ENCODE assay signal across 31 cellular contexts in the genomic region with DNA sequence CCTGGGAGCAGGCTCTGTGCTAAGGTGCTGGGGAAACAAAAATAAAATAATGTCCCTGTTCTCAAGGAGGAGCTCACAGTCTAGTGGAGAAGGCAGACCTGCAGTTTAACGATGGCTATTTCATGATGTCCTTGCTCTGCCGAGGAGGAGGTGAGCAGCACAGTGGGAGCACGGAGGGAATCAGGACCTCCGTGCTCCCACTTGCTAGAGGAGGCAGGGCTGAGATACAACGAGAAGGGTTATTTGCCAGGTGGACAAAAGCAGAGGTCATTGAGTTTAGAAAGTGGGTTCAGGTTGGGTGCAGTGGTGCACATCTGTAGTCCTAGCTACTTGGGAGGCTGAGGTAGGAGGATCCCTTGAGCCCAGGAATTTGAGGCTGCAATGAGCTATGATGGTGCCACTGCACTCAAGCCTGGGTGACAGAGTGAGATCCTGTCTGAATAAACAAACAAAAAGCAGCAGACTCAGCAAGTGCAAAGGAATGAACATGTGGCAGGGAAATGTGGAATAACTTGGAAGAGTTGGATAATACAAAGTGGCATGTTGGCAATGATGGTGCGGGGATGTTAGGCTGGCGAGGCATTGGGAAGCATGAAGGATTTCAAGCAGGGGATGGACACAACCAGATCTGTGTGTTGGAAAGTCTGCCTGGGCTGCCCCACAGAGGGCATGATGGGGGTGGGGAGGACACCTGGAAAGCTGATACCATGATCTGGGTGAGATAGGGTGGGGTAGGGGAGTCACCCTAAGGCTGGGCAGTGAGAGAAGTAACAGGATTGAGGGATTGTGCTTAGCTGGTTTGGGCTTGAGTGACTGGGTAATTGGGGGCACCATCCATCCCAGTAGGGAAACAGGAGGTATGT. TPM values are rescaled to one million over a fixed set of nuclear protein-coding genes. Genes with fewer than 3 reads are reported as not detected.
DNase-seq lines count a peak whose midpoint lies in the region; ATAC-seq, FAIRE-seq and TF ChIP-seq lines count a peak whose summit lies in the region.
"Had no signal": no experiment of that assay in that cellular context is flagged by ENCODE, and none has a peak within 500 bp of the region (broad histone marks: within the 10 kb centered on the region; RNA-seq: fewer than 3 reads in every experiment).

No MANE protein-coding gene starts in this region.

- no peak overlapping the region for H3K9ac ChIP-seq in SK-N-SH
- no peak overlapping the region for H3K9ac ChIP-seq in HepG2 (ENCODE audit: insufficient read depth, low read depth, low read length)

- H4K20me1 ChIP-seq in SK-N-SH (ENCODE audit: insufficient read depth) (no peaks in the 10 kb centered on the region), HepG2 (ENCODE audit: insufficient read depth, low read length) (no peaks in the 10 kb centered on the region)

- TF ChIP-seq RAD21 in SK-N-SH (IDR thresholded peaks at IDR 0.05; ENCODE audit: low read length) = no peak
- no peak for TF ChIP-seq RAD21 in HepG2 (CRISPR knock-in tag; IDR thresholded peaks at IDR 0.05)

- TF ChIP-seq CTCF in SK-N-SH (IDR thresholded peaks at IDR 0.05) (no peak), HepG2 (CRISPR knock-in tag; IDR thresholded peaks at IDR 0.05) (no peak), right lobe of liver (IDR thresholded peaks at IDR 0.05) (no peak)

- no TSS peak for BruUV-seq in HepG2 (replicated peaks; lab: Mats Ljungman, UMichigan)

- H3K9me2 ChIP-seq in SK-N-SH = no peaks in the 10 kb centered on the region

- no peak overlapping the region for H3K4me3 ChIP-seq in SK-N-SH (ENCODE audit: low read depth in 2 of 2, low read length in 1 of 2)
- H3K4me3 ChIP-seq in HepG2 (replicated peaks in 1 of 3; ENCODE audit: insufficient read depth in 1 of 3, low read depth in 2 of 3, low read length in 3 of 3) = no peak overlapping the region
- no peak overlapping the region for H3K4me3 ChIP-seq in right lobe of liver
- H3K4me3 ChIP-seq: MG63, stomach, upper lobe of left lung had no signal

- H3K27ac Mint-ChIP-seq in immature natural killer cell = peak overlapping the region in 5 of 6 donors; percentile 15 to 80 (median 63)
- H3K27ac Mint-ChIP-seq: nephron progenitor cell, progenitor cell of endocrine pancreas had no signal

- H3K4me2 ChIP-seq in SK-N-SH = no peak overlapping the region
- no peak overlapping the region for H3K4me2 ChIP-seq in HepG2 (ENCODE audit: low read depth, low read length)

- H3K9me3 Mint-ChIP-seq in immature natural killer cell = no peaks in the 10 kb centered on the region
- H3K9me3 Mint-ChIP-seq: nephron progenitor cell had no signal

- CTCF ChIA-PET in SK-N-SH (lab: Yijun Ruan, JAX) = interaction anchor here (0.7 to 4.3 kb wide), 3 partner anchors 19 to 55 kb away, joined by 3 to 19 read pairs (median 3); no protein-coding TSS in a partner anchor
- CTCF ChIA-PET in HepG2 (lab: Yijun Ruan, JAX; ENCODE audit: low intra/inter-chr PET ratio, low total read pairs) = no interaction called here

- H3K9me3 ChIP-seq in SK-N-SH (no peaks in the 10 kb centered on the region), HepG2 (ENCODE audit: low read length) (no peaks in the 10 kb centered on the region), right lobe of liver (no peaks in the 10 kb centered on the region)
- H3K9me3 ChIP-seq: MG63, stomach, upper lobe of left lung had no signal

- H3F3A ChIP-seq in SK-N-SH (replicated peaks; ENCODE audit: insufficient read depth) = peaks cover 22% of the 10 kb centered on the region

- no peaks in the 10 kb centered on the region for H3K79me2 ChIP-seq in SK-N-SH (ENCODE audit: insufficient read depth)
- H3K79me2 ChIP-seq in HepG2 (ENCODE audit: insufficient read depth, low read length) = no peaks in the 10 kb centered on the region

- 90% methylated on average over 7 of the region's 7 CpGs for WGBS in SK-N-SH (ENCODE audit: low lambda C conversion rate)
- 92% methylated on average over 7 of the region's 7 CpGs for WGBS in HepG2 (ENCODE audit: low lambda C conversion rate)
- 77% methylated on average over 7 of the region's 7 CpGs for WGBS in right lobe of liver (ENCODE audit: insufficient coverage, low coverage, low lambda C conversion rate, missing lambda C conversion rate)

- H3K27me3 Mint-ChIP-seq in immature natural killer cell (ENCODE audit: low read depth in 3 of 3) = peaks cover 8 to 18% (median 12%) of the 10 kb centered on the region in 3 donors

- no peaks in the 10 kb centered on the region for H3K27me3 ChIP-seq in SK-N-SH (ENCODE audit: insufficient read depth)
- H3K27me3 ChIP-seq in HepG2 (ENCODE audit: control insufficient read depth in 1 of 2, insufficient read depth in 2 of 2, low read length in 2 of 2) = no peaks in the 10 kb centered on the region
- no peaks in the 10 kb centered on the region for H3K27me3 ChIP-seq in right lobe of liver
- H3K27me3 ChIP-seq: MG63, stomach, upper lobe of left lung had no signal

- in situ Hi-C loops in HepG2 (cut with HindIII; ENCODE audit: extremely low pct_ligation_motif_present, low pct_unique_long_range_greater_than_20kb) = no loop called here

- TF ChIP-seq POLR2A in HepG2 (IDR thresholded peaks at IDR 0.05; ENCODE audit: insufficient read depth in 1 of 2, low read depth in 2 of 2, low read length in 2 of 2) (no peak), right lobe of liver (IDR thresholded peaks at IDR 0.05) (no peak)

- peaks cover 14 to 35% of the 10 kb centered on the region in 2 experiments; a peak in 3 of 4 replicates for H3K4me1 ChIP-seq in SK-N-SH (ENCODE audit: control insufficient read depth in 1 of 2, insufficient read depth in 2 of 2, low read depth in 1 of 2, low read length in 1 of 2)
- H3K4me1 ChIP-seq in HepG2 (ENCODE audit: insufficient read depth, low read length) = peaks cover 86% of the 10 kb centered on the region
- H3K4me1 ChIP-seq in right lobe of liver = no peaks in the 10 kb centered on the region

- TF ChIP-seq EP300 in SK-N-SH (IDR thresholded peaks at IDR 0.05; ENCODE audit: borderline replicate concordance in 1 of 2, low read depth in 1 of 2, low read length in 1 of 2) (no peak), HepG2 (IDR thresholded peaks at IDR 0.05; ENCODE audit: low read depth in 2 of 2, low read length in 2 of 2) (no peak), HepG2 (CRISPR knock-in tag; IDR thresholded peaks at IDR 0.05; ENCODE audit: borderline replicate concordance) (no peak)

- no peaks in the 10 kb centered on the region for H3K36me3 ChIP-seq in SK-N-SH (replicated peaks in 1 of 2; ENCODE audit: control insufficient read depth in 1 of 2, insufficient read depth in 2 of 2, low read length in 1 of 2)
- H3K36me3 ChIP-seq in HepG2 (replicated peaks in 1 of 2; ENCODE audit: control insufficient read depth in 1 of 2, insufficient read depth in 2 of 2, low read length in 2 of 2) = no peaks in the 10 kb centered on the region
- H3K36me3 ChIP-seq in right lobe of liver = no peaks in the 10 kb centered on the region
- H3K36me3 ChIP-seq: MG63, stomach, upper lobe of left lung had no signal

- no peak overlapping the region for H3K27ac ChIP-seq in SK-N-SH (ENCODE audit: low read depth in 2 of 2, low read length in 1 of 2)
- H3K27ac ChIP-seq in HepG2 (ENCODE audit: extremely low read length, insufficient read depth, low read length) = no peak overlapping the region
- H3K27ac ChIP-seq in right lobe of liver = no peak overlapping the region
- H3K27ac ChIP-seq: 22Rv1, stomach, upper lobe of left lung had no signal

- H3K36me3 Mint-ChIP-seq in immature natural killer cell = peaks cover 4 to 5% (median 4%) of the 10 kb centered on the region in 3 donors
- H3K36me3 Mint-ChIP-seq: brain had no signal

- no peak for FAIRE-seq in HepG2 (lab: Jason Lieb, UNC)
- FAIRE-seq: frontal cortex, G401.6, GM19239, H54 had no signal

- H3K4me1 Mint-ChIP-seq in immature natural killer cell = peaks cover 56 to 59% of the 10 kb centered on the region in 2 donors
- H3K4me1 Mint-ChIP-seq: brain had no signal

- ATAC-seq in SK-N-SH treated with all-trans-retinoic acid at 6 μM for 48 hours = no peak
- no peak for ATAC-seq in HepG2
- no peak for ATAC-seq in right lobe of liver

- DNase-seq in SK-N-SH = no peak
- DNase-seq in HepG2 (ENCODE audit: low spot score) = no peak
- DNase-seq in right lobe of liver = no peak
- no peak for DNase-seq in immature natural killer cell
- DNase-seq in 8988T = no peak
- DNase-seq in NCI-H146 treated with DMSO at 0.1 percent for 48 hours (lab: John Stamatoyannopoulos, UW; ENCODE audit: unreplicated experiment) = no peak
- DNase-seq in foreskin melanocyte = no peak
- DNase-seq: activated naive CD4-positive, alpha-beta T cell treated with Interleukin-2 at 50 U/mL for 16 hours; DMS 273 treated with DMSO at 0.1 percent for 48 hours; hypothalamus; mammary epithelial cell; MG63; NCI-H146; NCI-H2171 treated with DMSO at 0.1 percent for 48 hours; NCI-H69; nephron progenitor cell; SHP77; stomach; upper lobe of left lung had no signal

- intact Hi-C loops in HepG2 (cut with micrococcal nuclease; ENCODE audit: unreplicated experiment) = no loop called here
- intact Hi-C loops in right lobe of liver (cut with DNase I) = no loop called here

- H3K4me3 Mint-ChIP-seq in immature natural killer cell = peak overlapping the region in 3 of 5 donors; percentile 15 to 44 (median 22)
- H3K4me3 Mint-ChIP-seq: brain, nephron progenitor cell had no signal

- POLR2A ChIA-PET in SK-N-SH (lab: Yijun Ruan, JAX) (no interaction called here), HepG2 (lab: Yijun Ruan, JAX) (no interaction called here)

- H2AFZ ChIP-seq in SK-N-SH (ENCODE audit: low read depth) = no peak overlapping the region
- H2AFZ ChIP-seq in HepG2 (ENCODE audit: low read length) = no peak overlapping the region

RNA-seq across cellular contexts. Expression of a gene that starts 12.8 kb away (rescaled TPM):
- polyA plus RNA-seq in SK-N-SH (2012; rRNA removed) (not detected in 2 replicates), HepG2 (2011; rRNA removed) (1.7 and 2.1 TPM in 2 replicates), immature natural killer cell (under 1 TPM in 1 of 3 donors, not detected in 2; 0.12 TPM)
- 0.01 TPM in 1 of 2 replicates, not detected in the other for polyA plus RNA-seq in SK-N-SH (2012; cell fraction: cytosol; rRNA removed)
- 0.02 TPM in 1 of 2 replicates, not detected in the other for polyA plus RNA-seq in SK-N-SH (2012; cell fraction: nucleus; rRNA removed)
- total RNA-seq in HepG2 (2016; rRNA removed; fragmentation: Illumina TruSeq; extraction: Trizol) (0.58 TPM in 2 replicates), right lobe of liver (not detected)
- total RNA-seq in HepG2 (2016; cell fraction: cytosol; rRNA removed; fragmentation: Illumina TruSeq; extraction: Trizol; ENCODE audit: low read depth) = 0.18 and 0.20 TPM in 2 replicates
- total RNA-seq in HepG2 (2016; cell fraction: insoluble cytoplasmic fraction; rRNA removed; fragmentation: Illumina TruSeq; extraction: Trizol) = 0.32 and 0.51 TPM in 2 replicates
- 0.31 and 0.38 TPM in 2 replicates for total RNA-seq in HepG2 (2016; cell fraction: membrane; rRNA removed; fragmentation: Illumina TruSeq; extraction: Trizol)
- total RNA-seq in HepG2 (2016; cell fraction: nucleus; rRNA removed; fragmentation: Illumina TruSeq; extraction: Trizol) = 0.37 and 1.3 TPM in 2 replicates
- 0.69 and 1.3 TPM in 2 replicates for polyA plus RNA-seq in HepG2 (2011; cell fraction: cytosol; rRNA removed)
- polyA plus RNA-seq in HepG2 (2011; cell fraction: nucleus; rRNA removed) = 7.1 and 10.8 TPM in 2 replicates
- 0.37 and 0.42 TPM in 2 replicates for polyA plus RNA-seq in HepG2 (2012)
- polyA plus RNA-seq in HepG2 (2016; cell fraction: cytosol; fragmentation: Illumina TruSeq; extraction: Trizol; ENCODE audit: low read depth) = 0.20 and 0.22 TPM in 2 replicates
- polyA plus RNA-seq in HepG2 (2016; cell fraction: insoluble cytoplasmic fraction; fragmentation: Illumina TruSeq; extraction: Trizol; ENCODE audit: low read depth) = 1.3 and 2.3 TPM in 2 replicates
- polyA plus RNA-seq in HepG2 (2016; cell fraction: membrane; fragmentation: Illumina TruSeq; extraction: Trizol; ENCODE audit: low read depth) = 0.34 and 0.72 TPM in 2 replicates
- polyA plus RNA-seq in HepG2 (2016; cell fraction: nucleus; fragmentation: Illumina TruSeq; extraction: Trizol; ENCODE audit: insufficient read depth, low read depth) = 4.4 and 6.8 TPM in 2 replicates
- 7.4 and 24.1 TPM in 2 replicates for polyA minus RNA-seq in HepG2 (2011; rRNA and poly(A)+ RNA removed; ENCODE audit: low replicate concordance)
- polyA minus RNA-seq in HepG2 (2011; cell fraction: cytosol; rRNA and poly(A)+ RNA removed) = 2.6 and 3.7 TPM in 2 replicates
- polyA minus RNA-seq in HepG2 (2011; cell fraction: nucleus; rRNA and poly(A)+ RNA removed) = 4.0 and 6.1 TPM in 2 replicates
- total RNA-seq: dermis microvascular lymphatic vessel endothelial cell, epithelial cell of proximal tubule, frontal cortex, kidney epithelial cell, progenitor cell of endocrine pancreas, skeletal muscle tissue had no signal

RNA-seq across cellular contexts. Expression of a gene that starts 51.0 kb away (rescaled TPM):
- polyA plus RNA-seq in SK-N-SH (2012; rRNA removed) = not detected in 2 replicates
- polyA plus RNA-seq in SK-N-SH (2012; cell fraction: cytosol; rRNA removed) = 0.03 and 0.05 TPM in 2 replicates
- 0.02 TPM in 1 of 2 replicates, not detected in the other for polyA plus RNA-seq in SK-N-SH (2012; cell fraction: nucleus; rRNA removed)
- total RNA-seq in HepG2 (2016; rRNA removed; fragmentation: Illumina TruSeq; extraction: Trizol) = 0.04 TPM in 1 of 2 replicates, not detected in the other
- not detected in 2 replicates for total RNA-seq in HepG2 (2016; cell fraction: cytosol; rRNA removed; fragmentation: Illumina TruSeq; extraction: Trizol; ENCODE audit: low read depth)
- 0.09 TPM in 1 of 2 replicates, not detected in the other for total RNA-seq in HepG2 (2016; cell fraction: insoluble cytoplasmic fraction; rRNA removed; fragmentation: Illumina TruSeq; extraction: Trizol)
- not detected in 2 replicates for total RNA-seq in HepG2 (2016; cell fraction: membrane; rRNA removed; fragmentation: Illumina TruSeq; extraction: Trizol)
- total RNA-seq in HepG2 (2016; cell fraction: nucleus; rRNA removed; fragmentation: Illumina TruSeq; extraction: Trizol) = not detected in 2 replicates
- 0.53 and 0.55 TPM in 2 replicates for polyA plus RNA-seq in HepG2 (2011; rRNA removed)
- 0.59 and 0.70 TPM in 2 replicates for polyA plus RNA-seq in HepG2 (2011; cell fraction: cytosol; rRNA removed)
- 0.31 and 1.1 TPM in 2 replicates for polyA plus RNA-seq in HepG2 (2011; cell fraction: nucleus; rRNA removed)
- 1.1 and 1.5 TPM in 2 replicates for polyA plus RNA-seq in HepG2 (2012)
- polyA plus RNA-seq in HepG2 (2016; cell fraction: cytosol; fragmentation: Illumina TruSeq; extraction: Trizol; ENCODE audit: low read depth) = not detected in 2 replicates
- polyA plus RNA-seq in HepG2 (2016; cell fraction: insoluble cytoplasmic fraction; fragmentation: Illumina TruSeq; extraction: Trizol; ENCODE audit: low read depth) = not detected in 2 replicates
- not detected in 2 replicates for polyA plus RNA-seq in HepG2 (2016; cell fraction: membrane; fragmentation: Illumina TruSeq; extraction: Trizol; ENCODE audit: low read depth)
- not detected in 2 replicates for polyA plus RNA-seq in HepG2 (2016; cell fraction: nucleus; fragmentation: Illumina TruSeq; extraction: Trizol; ENCODE audit: insufficient read depth, low read depth)
- 1.4 and 3.5 TPM in 2 replicates for polyA minus RNA-seq in HepG2 (2011; rRNA and poly(A)+ RNA removed; ENCODE audit: low replicate concordance)
- 0.40 TPM in 1 of 2 replicates, not detected in the other for polyA minus RNA-seq in HepG2 (2011; cell fraction: cytosol; rRNA and poly(A)+ RNA removed)
- polyA minus RNA-seq in HepG2 (2011; cell fraction: nucleus; rRNA and poly(A)+ RNA removed) = 0.37 TPM in 1 of 2 replicates, not detected in the other
- total RNA-seq in right lobe of liver = under 1 TPM in 4 of 6 experiments, not detected in 2; 0.12 to 0.58 (median 0.28) TPM
- polyA plus RNA-seq in immature natural killer cell = 10 to 100 TPM; 29.6 to 50.9 (median 43.2) TPM
- total RNA-seq: epithelial cell of proximal tubule, frontal cortex, kidney epithelial cell, progenitor cell of endocrine pancreas had no signal

Comparison
In these comparisons a context has a peak if more than half of its experiments do, and no peak if none do; other contexts are left out.
1. RNA of a gene that starts 51.0 kb away (polyA plus RNA-seq): 29.6 to 50.9 TPM in immature natural killer cell; 0.31 to 1.5 TPM in HepG2 and 0.02 to 0.05 TPM in SK-N-SH; every median in the first group is over 10 times any median in the second.